In genomic region chr3:157499342-157499963, GRCh38 we compare ENCODE assay signal across 1 cellular context.
A peak's percentile ranks its signal among the peaks of the same experiment; 100 is the strongest.
TF ChIP-seq lines count a peak whose summit lies in the region.

No MANE protein-coding gene starts in this region.

TF ChIP-seq in HepG2, 621 proteins besides CTCF, POLR2A, EP300 and RAD21 (continued from another document and continues in another):
- TF ChIP-seq, protein P1, sequence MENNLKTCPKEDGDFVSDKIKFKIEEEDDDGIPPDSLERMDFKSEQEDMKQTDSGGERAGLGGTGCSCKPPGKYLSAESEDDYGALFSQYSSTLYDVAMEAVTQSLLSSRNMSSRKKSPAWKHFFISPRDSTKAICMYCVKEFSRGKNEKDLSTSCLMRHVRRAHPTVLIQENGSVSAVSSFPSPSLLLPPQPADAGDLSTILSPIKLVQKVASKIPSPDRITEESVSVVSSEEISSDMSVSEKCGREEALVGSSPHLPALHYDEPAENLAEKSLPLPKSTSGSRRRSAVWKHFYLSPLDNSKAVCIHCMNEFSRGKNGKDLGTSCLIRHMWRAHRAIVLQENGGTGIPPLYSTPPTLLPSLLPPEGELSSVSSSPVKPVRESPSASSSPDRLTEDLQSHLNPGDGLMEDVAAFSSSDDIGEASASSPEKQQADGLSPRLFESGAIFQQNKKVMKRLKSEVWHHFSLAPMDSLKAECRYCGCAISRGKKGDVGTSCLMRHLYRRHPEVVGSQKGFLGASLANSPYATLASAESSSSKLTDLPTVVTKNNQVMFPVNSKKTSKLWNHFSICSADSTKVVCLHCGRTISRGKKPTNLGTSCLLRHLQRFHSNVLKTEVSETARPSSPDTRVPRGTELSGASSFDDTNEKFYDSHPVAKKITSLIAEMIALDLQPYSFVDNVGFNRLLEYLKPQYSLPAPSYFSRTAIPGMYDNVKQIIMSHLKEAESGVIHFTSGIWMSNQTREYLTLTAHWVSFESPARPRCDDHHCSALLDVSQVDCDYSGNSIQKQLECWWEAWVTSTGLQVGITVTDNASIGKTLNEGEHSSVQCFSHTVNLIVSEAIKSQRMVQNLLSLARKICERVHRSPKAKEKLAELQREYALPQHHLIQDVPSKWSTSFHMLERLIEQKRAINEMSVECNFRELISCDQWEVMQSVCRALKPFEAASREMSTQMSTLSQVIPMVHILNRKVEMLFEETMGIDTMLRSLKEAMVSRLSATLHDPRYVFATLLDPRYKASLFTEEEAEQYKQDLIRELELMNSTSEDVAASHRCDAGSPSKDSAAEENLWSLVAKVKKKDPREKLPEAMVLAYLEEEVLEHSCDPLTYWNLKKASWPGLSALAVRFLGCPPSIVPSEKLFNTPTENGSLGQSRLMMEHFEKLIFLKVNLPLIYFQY (CRISPR knock-in tag; IDR thresholded peaks at IDR 0.05; ENCODE audit: borderline replicate concordance), result no peak
- TF ChIP-seq ZIK1 (CRISPR knock-in tag; IDR thresholded peaks at IDR 0.05; ENCODE audit: borderline replicate concordance, low read depth) (no peak), ZNF572 (CRISPR knock-in tag; IDR thresholded peaks at IDR 0.05) (no peak), ZNF891 (CRISPR knock-in tag; IDR thresholded peaks at IDR 0.05) (no peak), PATZ1 (CRISPR knock-in tag; IDR thresholded peaks at IDR 0.05) (no peak), ZNF564 (CRISPR knock-in tag; IDR thresholded peaks at IDR 0.05) (no peak), KDM5A (IDR thresholded peaks at IDR 0.05; ENCODE audit: borderline replicate concordance, low read length) (no peak), ZNF816 (CRISPR knock-in tag; IDR thresholded peaks at IDR 0.05; ENCODE audit: borderline replicate concordance) (no peak), ZSCAN25 (CRISPR knock-in tag; IDR thresholded peaks at IDR 0.05) (no peak), ZNF512B (CRISPR knock-in tag; IDR thresholded peaks at IDR 0.05; ENCODE audit: borderline replicate concordance) (no peak), POLR2AphosphoS5 (IDR thresholded peaks at IDR 0.05; ENCODE audit: low read depth, low read length) (no peak), NONO (IDR thresholded peaks at IDR 0.05) (no peak), NONO (CRISPR knock-in tag; conservative IDR thresholded peaks at IDR 0.05) (no peak; the same call in 1 of the 2 replicates), ZNF205 (CRISPR knock-in tag; IDR thresholded peaks at IDR 0.05) (no peak), ZNF101 (CRISPR knock-in tag; IDR thresholded peaks at IDR 0.05; ENCODE audit: borderline replicate concordance, low read depth) (no peak), ZNF18 (CRISPR knock-in tag; IDR thresholded peaks at IDR 0.05; ENCODE audit: insufficient replicate concordance) (no peak), ZNF788 (CRISPR knock-in tag; IDR thresholded peaks at IDR 0.05; ENCODE audit: borderline replicate concordance) (no peak), ZNF432 (CRISPR knock-in tag; IDR thresholded peaks at IDR 0.05; ENCODE audit: borderline replicate concordance) (no peak), SRY (CRISPR knock-in tag; IDR thresholded peaks at IDR 0.05) (no peak), U2AF1 (optimal IDR thresholded peaks at IDR 0.05; ENCODE audit: low read depth, low read length) (no peak), TAF1 (CRISPR knock-in tag; IDR thresholded peaks at IDR 0.05) (no peak), ZNF841 (CRISPR knock-in tag; IDR thresholded peaks at IDR 0.05; ENCODE audit: borderline replicate concordance) (no peak), YY1 (IDR thresholded peaks at IDR 0.05; ENCODE audit: insufficient read depth, insufficient replicate concordance, low read depth, low read length) (no peak), ZNF629 (CRISPR knock-in tag; conservative IDR thresholded peaks at IDR 0.05) (no peak), ZNF652 (CRISPR knock-in tag; IDR thresholded peaks at IDR 0.05; ENCODE audit: borderline replicate concordance, low read depth) (no peak), POGK (CRISPR knock-in tag; conservative IDR thresholded peaks at IDR 0.05) (no peak), MZF1 (CRISPR knock-in tag; IDR thresholded peaks at IDR 0.05; ENCODE audit: borderline replicate concordance) (no peak)
- TF ChIP-seq, protein P2, sequence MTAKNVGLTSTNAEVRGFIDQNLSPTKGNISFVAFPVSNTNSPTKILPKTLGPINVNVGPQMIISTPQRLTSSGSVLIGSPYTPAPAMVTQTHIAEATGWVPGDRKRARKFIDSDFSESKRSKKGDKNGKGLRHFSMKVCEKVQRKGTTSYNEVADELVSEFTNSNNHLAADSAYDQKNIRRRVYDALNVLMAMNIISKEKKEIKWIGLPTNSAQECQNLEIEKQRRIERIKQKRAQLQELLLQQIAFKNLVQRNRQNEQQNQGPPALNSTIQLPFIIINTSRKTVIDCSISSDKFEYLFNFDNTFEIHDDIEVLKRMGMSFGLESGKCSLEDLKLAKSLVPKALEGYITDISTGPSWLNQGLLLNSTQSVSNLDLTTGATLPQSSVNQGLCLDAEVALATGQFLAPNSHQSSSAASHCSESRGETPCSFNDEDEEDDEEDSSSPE (CRISPR knock-in tag; IDR thresholded peaks at IDR 0.05), result 0 out of 2 replicates have a peak, but pooled peaks have one; percentile 33
- TF ChIP-seq, protein P3, sequence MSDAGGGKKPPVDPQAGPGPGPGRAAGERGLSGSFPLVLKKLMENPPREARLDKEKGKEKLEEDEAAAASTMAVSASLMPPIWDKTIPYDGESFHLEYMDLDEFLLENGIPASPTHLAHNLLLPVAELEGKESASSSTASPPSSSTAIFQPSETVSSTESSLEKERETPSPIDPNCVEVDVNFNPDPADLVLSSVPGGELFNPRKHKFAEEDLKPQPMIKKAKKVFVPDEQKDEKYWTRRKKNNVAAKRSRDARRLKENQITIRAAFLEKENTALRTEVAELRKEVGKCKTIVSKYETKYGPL (CRISPR knock-in tag; IDR thresholded peaks at IDR 0.05), result no peak
- TF ChIP-seq, protein P4, sequence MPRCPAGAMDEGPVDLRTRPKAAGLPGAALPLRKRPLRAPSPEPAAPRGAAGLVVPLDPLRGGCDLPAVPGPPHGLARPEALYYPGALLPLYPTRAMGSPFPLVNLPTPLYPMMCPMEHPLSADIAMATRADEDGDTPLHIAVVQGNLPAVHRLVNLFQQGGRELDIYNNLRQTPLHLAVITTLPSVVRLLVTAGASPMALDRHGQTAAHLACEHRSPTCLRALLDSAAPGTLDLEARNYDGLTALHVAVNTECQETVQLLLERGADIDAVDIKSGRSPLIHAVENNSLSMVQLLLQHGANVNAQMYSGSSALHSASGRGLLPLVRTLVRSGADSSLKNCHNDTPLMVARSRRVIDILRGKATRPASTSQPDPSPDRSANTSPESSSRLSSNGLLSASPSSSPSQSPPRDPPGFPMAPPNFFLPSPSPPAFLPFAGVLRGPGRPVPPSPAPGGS (CRISPR knock-in tag; IDR thresholded peaks at IDR 0.05), result no peak
- TF ChIP-seq, protein P5, sequence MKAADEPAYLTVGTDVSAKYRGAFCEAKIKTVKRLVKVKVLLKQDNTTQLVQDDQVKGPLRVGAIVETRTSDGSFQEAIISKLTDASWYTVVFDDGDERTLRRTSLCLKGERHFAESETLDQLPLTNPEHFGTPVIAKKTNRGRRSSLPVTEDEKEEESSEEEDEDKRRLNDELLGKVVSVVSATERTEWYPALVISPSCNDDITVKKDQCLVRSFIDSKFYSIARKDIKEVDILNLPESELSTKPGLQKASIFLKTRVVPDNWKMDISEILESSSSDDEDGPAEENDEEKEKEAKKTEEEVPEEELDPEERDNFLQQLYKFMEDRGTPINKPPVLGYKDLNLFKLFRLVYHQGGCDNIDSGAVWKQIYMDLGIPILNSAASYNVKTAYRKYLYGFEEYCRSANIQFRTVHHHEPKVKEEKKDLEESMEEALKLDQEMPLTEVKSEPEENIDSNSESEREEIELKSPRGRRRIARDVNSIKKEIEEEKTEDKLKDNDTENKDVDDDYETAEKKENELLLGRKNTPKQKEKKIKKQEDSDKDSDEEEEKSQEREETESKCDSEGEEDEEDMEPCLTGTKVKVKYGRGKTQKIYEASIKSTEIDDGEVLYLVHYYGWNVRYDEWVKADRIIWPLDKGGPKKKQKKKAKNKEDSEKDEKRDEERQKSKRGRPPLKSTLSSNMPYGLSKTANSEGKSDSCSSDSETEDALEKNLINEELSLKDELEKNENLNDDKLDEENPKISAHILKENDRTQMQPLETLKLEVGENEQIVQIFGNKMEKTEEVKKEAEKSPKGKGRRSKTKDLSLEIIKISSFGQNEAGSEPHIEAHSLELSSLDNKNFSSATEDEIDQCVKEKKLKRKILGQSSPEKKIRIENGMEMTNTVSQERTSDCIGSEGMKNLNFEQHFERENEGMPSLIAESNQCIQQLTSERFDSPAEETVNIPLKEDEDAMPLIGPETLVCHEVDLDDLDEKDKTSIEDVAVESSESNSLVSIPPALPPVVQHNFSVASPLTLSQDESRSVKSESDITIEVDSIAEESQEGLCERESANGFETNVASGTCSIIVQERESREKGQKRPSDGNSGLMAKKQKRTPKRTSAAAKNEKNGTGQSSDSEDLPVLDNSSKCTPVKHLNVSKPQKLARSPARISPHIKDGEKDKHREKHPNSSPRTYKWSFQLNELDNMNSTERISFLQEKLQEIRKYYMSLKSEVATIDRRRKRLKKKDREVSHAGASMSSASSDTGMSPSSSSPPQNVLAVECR (CRISPR knock-in tag; IDR thresholded peaks at IDR 0.05; ENCODE audit: borderline replicate concordance), result no peak; the same call in 1 of the 2 replicates
- TF ChIP-seq, protein P6, sequence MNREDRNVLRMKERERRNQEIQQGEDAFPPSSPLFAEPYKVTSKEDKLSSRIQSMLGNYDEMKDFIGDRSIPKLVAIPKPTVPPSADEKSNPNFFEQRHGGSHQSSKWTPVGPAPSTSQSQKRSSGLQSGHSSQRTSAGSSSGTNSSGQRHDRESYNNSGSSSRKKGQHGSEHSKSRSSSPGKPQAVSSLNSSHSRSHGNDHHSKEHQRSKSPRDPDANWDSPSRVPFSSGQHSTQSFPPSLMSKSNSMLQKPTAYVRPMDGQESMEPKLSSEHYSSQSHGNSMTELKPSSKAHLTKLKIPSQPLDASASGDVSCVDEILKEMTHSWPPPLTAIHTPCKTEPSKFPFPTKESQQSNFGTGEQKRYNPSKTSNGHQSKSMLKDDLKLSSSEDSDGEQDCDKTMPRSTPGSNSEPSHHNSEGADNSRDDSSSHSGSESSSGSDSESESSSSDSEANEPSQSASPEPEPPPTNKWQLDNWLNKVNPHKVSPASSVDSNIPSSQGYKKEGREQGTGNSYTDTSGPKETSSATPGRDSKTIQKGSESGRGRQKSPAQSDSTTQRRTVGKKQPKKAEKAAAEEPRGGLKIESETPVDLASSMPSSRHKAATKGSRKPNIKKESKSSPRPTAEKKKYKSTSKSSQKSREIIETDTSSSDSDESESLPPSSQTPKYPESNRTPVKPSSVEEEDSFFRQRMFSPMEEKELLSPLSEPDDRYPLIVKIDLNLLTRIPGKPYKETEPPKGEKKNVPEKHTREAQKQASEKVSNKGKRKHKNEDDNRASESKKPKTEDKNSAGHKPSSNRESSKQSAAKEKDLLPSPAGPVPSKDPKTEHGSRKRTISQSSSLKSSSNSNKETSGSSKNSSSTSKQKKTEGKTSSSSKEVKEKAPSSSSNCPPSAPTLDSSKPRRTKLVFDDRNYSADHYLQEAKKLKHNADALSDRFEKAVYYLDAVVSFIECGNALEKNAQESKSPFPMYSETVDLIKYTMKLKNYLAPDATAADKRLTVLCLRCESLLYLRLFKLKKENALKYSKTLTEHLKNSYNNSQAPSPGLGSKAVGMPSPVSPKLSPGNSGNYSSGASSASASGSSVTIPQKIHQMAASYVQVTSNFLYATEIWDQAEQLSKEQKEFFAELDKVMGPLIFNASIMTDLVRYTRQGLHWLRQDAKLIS (CRISPR knock-in tag; IDR thresholded peaks at IDR 0.05), result no peak
